1 cellular context compared by ENCODE assay signal in genomic region chr14:93206793-93207467, GRCh38.
TF ChIP-seq lines count a peak whose summit lies in the region.

Gene GON7 (minus strand): TSS chr14:93207065. CDS start chr14:93207037, 28 bp downstream.
A gene with protein sequence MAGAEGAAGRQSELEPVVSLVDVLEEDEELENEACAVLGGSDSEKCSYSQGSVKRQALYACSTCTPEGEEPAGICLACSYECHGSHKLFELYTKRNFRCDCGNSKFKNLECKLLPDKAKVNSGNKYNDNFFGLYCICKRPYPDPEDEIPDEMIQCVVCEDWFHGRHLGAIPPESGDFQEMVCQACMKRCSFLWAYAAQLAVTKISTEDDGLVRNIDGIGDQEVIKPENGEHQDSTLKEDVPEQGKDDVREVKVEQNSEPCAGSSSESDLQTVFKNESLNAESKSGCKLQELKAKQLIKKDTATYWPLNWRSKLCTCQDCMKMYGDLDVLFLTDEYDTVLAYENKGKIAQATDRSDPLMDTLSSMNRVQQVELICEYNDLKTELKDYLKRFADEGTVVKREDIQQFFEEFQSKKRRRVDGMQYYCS (plus strand): TSS chr14:93207256. CDS start chr14:93207292, 36 bp downstream.

TF ChIP-seq in HEK293, 187 proteins besides CTCF, POLR2A, EP300 and RAD21 (continued from another document and continues in another):
- TF ChIP-seq REST (tag by site-specific recombination; IDR thresholded peaks at IDR 0.05) (no peak), ZNF169 (tag by site-specific recombination; IDR thresholded peaks at IDR 0.05) (no peak), ZNF354C (tag by site-specific recombination; IDR thresholded peaks at IDR 0.05; ENCODE audit: borderline replicate concordance, low read depth) (no peak), SCRT2 (tag by site-specific recombination; IDR thresholded peaks at IDR 0.05) (no peak), ZNF624 (tag by site-specific recombination; IDR thresholded peaks at IDR 0.05) (no peak), HOXD13 (CRISPR knock-in tag; IDR thresholded peaks at IDR 0.05; ENCODE audit: borderline replicate concordance) (no peak), ZFP69B (tag by site-specific recombination; IDR thresholded peaks at IDR 0.05) (no peak), ZBTB6 (tag by site-specific recombination; IDR thresholded peaks at IDR 0.05) (peak; percentile 82; the same call in 1 of the 2 replicates), ZBTB49 (tag by site-specific recombination; IDR thresholded peaks at IDR 0.05; ENCODE audit: low read depth) (no peak), ZNF157 (tag by site-specific recombination; IDR thresholded peaks at IDR 0.05) (no peak), ZNF391 (tag by site-specific recombination; IDR thresholded peaks at IDR 0.05; ENCODE audit: borderline replicate concordance, low read depth) (peak; percentile 48; the same call in 1 of the 2 replicates), GLIS1 (tag by site-specific recombination; IDR thresholded peaks at IDR 0.05) (no peak), ZNF214 (tag by site-specific recombination; IDR thresholded peaks at IDR 0.05; ENCODE audit: borderline replicate concordance) (no peak), ZNF600 (tag by site-specific recombination; IDR thresholded peaks at IDR 0.05) (peak; percentile 99), ZBTB10 (tag by site-specific recombination; IDR thresholded peaks at IDR 0.05) (no peak), ZNF132 (tag by site-specific recombination; IDR thresholded peaks at IDR 0.05; ENCODE audit: borderline replicate concordance) (no peak), ZBTB8A (tag by site-specific recombination; IDR thresholded peaks at IDR 0.05) (peak; percentile 92), SETDB1 (IDR thresholded peaks at IDR 0.05; ENCODE audit: insufficient read length, low read length) (no peak), BCL11B (tag by site-specific recombination; IDR thresholded peaks at IDR 0.05; ENCODE audit: low read depth) (no peak), MZF1 (tag by site-specific recombination; IDR thresholded peaks at IDR 0.05; ENCODE audit: borderline replicate concordance) (no peak), ZNF621 (tag by site-specific recombination; IDR thresholded peaks at IDR 0.05) (no peak), SCRT1 (tag by site-specific recombination; IDR thresholded peaks at IDR 0.05; ENCODE audit: borderline replicate concordance) (no peak), PRDM6 (tag by site-specific recombination; IDR thresholded peaks at IDR 0.05) (no peak), OSR2 (tag by site-specific recombination; IDR thresholded peaks at IDR 0.05) (peak; percentile 38; the same call in 1 of the 2 replicates), ZNF677 (tag by site-specific recombination; IDR thresholded peaks at IDR 0.05) (no peak), ZNF658 (tag by site-specific recombination; IDR thresholded peaks at IDR 0.05) (no peak), ZNF302 (tag by site-specific recombination; IDR thresholded peaks at IDR 0.05; ENCODE audit: low read depth) (no peak), BCL11A (tag by site-specific recombination; IDR thresholded peaks at IDR 0.05; ENCODE audit: low read depth) (0 out of 2 replicates have a peak, but pooled peaks have one; percentile 33), ZNF529 (tag by site-specific recombination; IDR thresholded peaks at IDR 0.05; ENCODE audit: insufficient replicate concordance) (no peak), OVOL3 (tag by site-specific recombination; IDR thresholded peaks at IDR 0.05) (no peak), ZNF707 (tag by site-specific recombination; IDR thresholded peaks at IDR 0.05) (no peak), ZNF830 (tag by site-specific recombination; IDR thresholded peaks at IDR 0.05; ENCODE audit: low read depth) (no peak), ZFP41 (tag by site-specific recombination; IDR thresholded peaks at IDR 0.05; ENCODE audit: borderline replicate concordance) (no peak), ZNF350 (tag by site-specific recombination; IDR thresholded peaks at IDR 0.05) (no peak), ZNF629 (tag by site-specific recombination; IDR thresholded peaks at IDR 0.05) (peak; percentile 58)
- TF ChIP-seq, protein P1, sequence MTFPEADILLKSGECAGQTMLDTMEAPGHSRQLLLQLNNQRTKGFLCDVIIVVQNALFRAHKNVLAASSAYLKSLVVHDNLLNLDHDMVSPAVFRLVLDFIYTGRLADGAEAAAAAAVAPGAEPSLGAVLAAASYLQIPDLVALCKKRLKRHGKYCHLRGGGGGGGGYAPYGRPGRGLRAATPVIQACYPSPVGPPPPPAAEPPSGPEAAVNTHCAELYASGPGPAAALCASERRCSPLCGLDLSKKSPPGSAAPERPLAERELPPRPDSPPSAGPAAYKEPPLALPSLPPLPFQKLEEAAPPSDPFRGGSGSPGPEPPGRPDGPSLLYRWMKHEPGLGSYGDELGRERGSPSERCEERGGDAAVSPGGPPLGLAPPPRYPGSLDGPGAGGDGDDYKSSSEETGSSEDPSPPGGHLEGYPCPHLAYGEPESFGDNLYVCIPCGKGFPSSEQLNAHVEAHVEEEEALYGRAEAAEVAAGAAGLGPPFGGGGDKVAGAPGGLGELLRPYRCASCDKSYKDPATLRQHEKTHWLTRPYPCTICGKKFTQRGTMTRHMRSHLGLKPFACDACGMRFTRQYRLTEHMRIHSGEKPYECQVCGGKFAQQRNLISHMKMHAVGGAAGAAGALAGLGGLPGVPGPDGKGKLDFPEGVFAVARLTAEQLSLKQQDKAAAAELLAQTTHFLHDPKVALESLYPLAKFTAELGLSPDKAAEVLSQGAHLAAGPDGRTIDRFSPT (tag by site-specific recombination; IDR thresholded peaks at IDR 0.05), result no peak
- TF ChIP-seq, protein P2, sequence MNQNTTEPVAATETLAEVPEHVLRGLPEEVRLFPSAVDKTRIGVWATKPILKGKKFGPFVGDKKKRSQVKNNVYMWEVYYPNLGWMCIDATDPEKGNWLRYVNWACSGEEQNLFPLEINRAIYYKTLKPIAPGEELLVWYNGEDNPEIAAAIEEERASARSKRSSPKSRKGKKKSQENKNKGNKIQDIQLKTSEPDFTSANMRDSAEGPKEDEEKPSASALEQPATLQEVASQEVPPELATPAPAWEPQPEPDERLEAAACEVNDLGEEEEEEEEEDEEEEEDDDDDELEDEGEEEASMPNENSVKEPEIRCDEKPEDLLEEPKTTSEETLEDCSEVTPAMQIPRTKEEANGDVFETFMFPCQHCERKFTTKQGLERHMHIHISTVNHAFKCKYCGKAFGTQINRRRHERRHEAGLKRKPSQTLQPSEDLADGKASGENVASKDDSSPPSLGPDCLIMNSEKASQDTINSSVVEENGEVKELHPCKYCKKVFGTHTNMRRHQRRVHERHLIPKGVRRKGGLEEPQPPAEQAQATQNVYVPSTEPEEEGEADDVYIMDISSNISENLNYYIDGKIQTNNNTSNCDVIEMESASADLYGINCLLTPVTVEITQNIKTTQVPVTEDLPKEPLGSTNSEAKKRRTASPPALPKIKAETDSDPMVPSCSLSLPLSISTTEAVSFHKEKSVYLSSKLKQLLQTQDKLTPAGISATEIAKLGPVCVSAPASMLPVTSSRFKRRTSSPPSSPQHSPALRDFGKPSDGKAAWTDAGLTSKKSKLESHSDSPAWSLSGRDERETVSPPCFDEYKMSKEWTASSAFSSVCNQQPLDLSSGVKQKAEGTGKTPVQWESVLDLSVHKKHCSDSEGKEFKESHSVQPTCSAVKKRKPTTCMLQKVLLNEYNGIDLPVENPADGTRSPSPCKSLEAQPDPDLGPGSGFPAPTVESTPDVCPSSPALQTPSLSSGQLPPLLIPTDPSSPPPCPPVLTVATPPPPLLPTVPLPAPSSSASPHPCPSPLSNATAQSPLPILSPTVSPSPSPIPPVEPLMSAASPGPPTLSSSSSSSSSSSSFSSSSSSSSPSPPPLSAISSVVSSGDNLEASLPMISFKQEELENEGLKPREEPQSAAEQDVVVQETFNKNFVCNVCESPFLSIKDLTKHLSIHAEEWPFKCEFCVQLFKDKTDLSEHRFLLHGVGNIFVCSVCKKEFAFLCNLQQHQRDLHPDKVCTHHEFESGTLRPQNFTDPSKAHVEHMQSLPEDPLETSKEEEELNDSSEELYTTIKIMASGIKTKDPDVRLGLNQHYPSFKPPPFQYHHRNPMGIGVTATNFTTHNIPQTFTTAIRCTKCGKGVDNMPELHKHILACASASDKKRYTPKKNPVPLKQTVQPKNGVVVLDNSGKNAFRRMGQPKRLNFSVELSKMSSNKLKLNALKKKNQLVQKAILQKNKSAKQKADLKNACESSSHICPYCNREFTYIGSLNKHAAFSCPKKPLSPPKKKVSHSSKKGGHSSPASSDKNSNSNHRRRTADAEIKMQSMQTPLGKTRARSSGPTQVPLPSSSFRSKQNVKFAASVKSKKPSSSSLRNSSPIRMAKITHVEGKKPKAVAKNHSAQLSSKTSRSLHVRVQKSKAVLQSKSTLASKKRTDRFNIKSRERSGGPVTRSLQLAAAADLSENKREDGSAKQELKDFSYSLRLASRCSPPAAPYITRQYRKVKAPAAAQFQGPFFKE (tag by site-specific recombination; IDR thresholded peaks at IDR 0.05; ENCODE audit: borderline replicate concordance), result no peak
